41 cellular contexts compared by ENCODE assay signal in genomic region chr3:51557993-51558392, GRCh38.
"Had no signal": no experiment of that assay in that cellular context is flagged by ENCODE, and none has a peak within 500 bp of the region (broad histone marks: within the 10 kb centered on the region; RNA-seq: fewer than 3 reads in every experiment).

No MANE protein-coding gene starts in this region.

- H3K9me3 ChIP-seq: adrenal gland, ascending aorta, body of pancreas, breast epithelium had no signal

- H3K36me3 Mint-ChIP-seq: activated naive CD8-positive, alpha-beta T cell had no signal

- H3K36me3 ChIP-seq: brain microvascular endothelial cell, breast epithelium had no signal

- ATAC-seq: activated naive CD4-positive, alpha-beta T cell treated with anti-CD3 and anti-CD28 coated beads, Interleukin-2, amount 50 U/mL, for 72 hours; activated naive CD8-positive, alpha-beta T cell treated with anti-CD3 and anti-CD28 coated beads, Interleukin-2, amount 50 U/mL, for 24 hours; activated T-cell treated with anti-CD3 and anti-CD28 coated beads, Interleukin-2, amount 50 U/mL, for 4 hours; activated T-cell treated with anti-CD3 and anti-CD28 coated beads, Interleukin-2, amount 50 U/mL, for 72 hours; activated T-helper 17 cell treated with anti-CD3 and anti-CD28 coated beads, Interleukin-2, amount 50 U/mL, for 72 hours; body of pancreas had no signal

- H3K4me1 Mint-ChIP-seq: activated naive CD4-positive, alpha-beta T cell treated with anti-CD3 and anti-CD28 coated beads, Interleukin-2, amount 10 ng/mL, durations not matched to agents 7 days and 5 days; activated naive CD8-positive, alpha-beta T cell treated with anti-CD3 and anti-CD28 coated beads, Interleukin-2, amount 10 ng/mL, durations not matched to agents 7 days and 5 days had no signal

- H3K4me3 Mint-ChIP-seq: activated naive CD4-positive, alpha-beta T cell treated with anti-CD3 and anti-CD28 coated beads for 36 hours; activated naive CD4-positive, alpha-beta T cell treated with anti-CD3 and anti-CD28 coated beads, Interleukin-2, amount 10 ng/mL, durations not matched to agents 7 days and 5 days; activated naive CD4-positive, alpha-beta T cell treated with anti-CD3 and anti-CD28 coated beads, Interleukin-2, amount 50 U/mL, for 24 hours; activated naive CD8-positive, alpha-beta T cell; activated naive CD8-positive, alpha-beta T cell treated with anti-CD3 and anti-CD28 coated beads for 36 hours; activated naive CD8-positive, alpha-beta T cell treated with anti-CD3 and anti-CD28 coated beads, Interleukin-2, amount 10 ng/mL, durations not matched to agents 7 days and 5 days; activated naive CD8-positive, alpha-beta T cell treated with anti-CD3 and anti-CD28 coated beads, Interleukin-2, amount 50 U/mL, for 24 hours; activated T-cell treated with anti-CD3 and anti-CD28 coated beads, Interleukin-2, amount 50 U/mL, for 24 hours; activated T-cell treated with anti-CD3 and anti-CD28 coated beads, Interleukin-2, amount 50 U/mL, for 4 hours; activated T-cell treated with anti-CD3 and anti-CD28 coated beads, Interleukin-2, amount 50 U/mL, for 72 hours; activated T-helper 1 cell treated with anti-CD3 and anti-CD28 coated beads, Interleukin-12 subunit alpha, Interleukin-12 subunit beta, Interleukin-2, Interleukin-4 antibody, amounts not matched to agents 30 ng/mL and 10 ng/mL and 1 ng/mL, durations not matched to agents 14 hours and 24 hours and 36 hours; activated T-helper 17 cell treated with anti-CD3 and anti-CD28 coated beads, Interleukin-2, amount 50 U/mL, for 72 hours; brain; central memory CD8-positive, alpha-beta T cell had no signal

- H3K27ac Mint-ChIP-seq: activated naive CD4-positive, alpha-beta T cell treated with anti-CD3 and anti-CD28 coated beads for 36 hours; activated naive CD4-positive, alpha-beta T cell treated with anti-CD3 and anti-CD28 coated beads, Interleukin-2, amount 10 ng/mL, durations not matched to agents 7 days and 5 days; activated naive CD4-positive, alpha-beta T cell treated with anti-CD3 and anti-CD28 coated beads, Interleukin-2, amount 50 U/mL, for 24 hours; activated naive CD8-positive, alpha-beta T cell; activated naive CD8-positive, alpha-beta T cell treated with anti-CD3 and anti-CD28 coated beads for 36 hours; activated naive CD8-positive, alpha-beta T cell treated with anti-CD3 and anti-CD28 coated beads, Interleukin-2, amount 10 ng/mL, durations not matched to agents 7 days and 5 days; activated naive CD8-positive, alpha-beta T cell treated with anti-CD3 and anti-CD28 coated beads, Interleukin-2, amount 50 U/mL, for 24 hours; activated T-cell treated with anti-CD3 and anti-CD28 coated beads, Interleukin-2, amount 50 U/mL, for 24 hours; activated T-cell treated with anti-CD3 and anti-CD28 coated beads, Interleukin-2, amount 50 U/mL, for 72 hours; activated T-helper 1 cell treated with anti-CD3 and anti-CD28 coated beads, Interleukin-12 subunit alpha, Interleukin-12 subunit beta, Interleukin-2, Interleukin-4 antibody, amounts not matched to agents 30 ng/mL and 10 ng/mL and 1 ng/mL, durations not matched to agents 14 hours and 24 hours and 36 hours; activated T-helper 17 cell treated with anti-CD3 and anti-CD28 coated beads, Interleukin-2, amount 50 U/mL, for 72 hours; activated T-helper 2 cell treated with anti-CD3 and anti-CD28 coated beads, Interferon-gamma antibody, Interleukin-2, Interleukin-4, amounts not matched to agents 10 μg/mL and 5 μg/mL and 100 μg/mL, durations not matched to agents 14 hours and 24 hours and 36 hours; brain had no signal

- H3K27me3 ChIP-seq: adrenal gland, ascending aorta, body of pancreas, brain microvascular endothelial cell, breast epithelium, cardiac muscle cell had no signal

- H3K27ac ChIP-seq: adrenal gland, ascending aorta, body of pancreas, brain microvascular endothelial cell, breast epithelium, cardiac muscle cell had no signal

- FAIRE-seq: astrocyte, bronchial epithelial cell had no signal

- DNase-seq: activated effector memory CD4-positive, alpha-beta T cell treated with anti-CD3 and anti-CD28 coated beads, Interleukin-2, amount 50 U/mL, for 16 hours; activated effector memory CD4-positive, alpha-beta T cell treated with Interleukin-2 at 50 U/mL for 16 hours; activated gamma-delta T cell; activated gamma-delta T cell treated with Interleukin-2 at 50 U/mL for 16 hours; activated naive CD4-positive, alpha-beta T cell; activated naive CD4-positive, alpha-beta T cell treated with anti-CD3 and anti-CD28 coated beads for 36 hours; activated naive CD4-positive, alpha-beta T cell treated with anti-CD3 and anti-CD28 coated beads, Interleukin-2, amount 10 ng/mL, durations not matched to agents 7 days and 5 days; activated naive CD4-positive, alpha-beta T cell treated with anti-CD3 and anti-CD28 coated beads, Interleukin-2, amount 50 U/mL, for 16 hours; activated naive CD4-positive, alpha-beta T cell treated with Interleukin-2 at 50 U/mL for 16 hours; activated naive CD8-positive, alpha-beta T cell treated with anti-CD3 and anti-CD28 coated beads for 36 hours; activated naive CD8-positive, alpha-beta T cell treated with anti-CD3 and anti-CD28 coated beads, Interleukin-2, amount 10 ng/mL, durations not matched to agents 7 days and 5 days; activated naive CD8-positive, alpha-beta T cell treated with anti-CD3 and anti-CD28 coated beads, Interleukin-2, amount 50 U/mL, for 24 hours; activated T-cell treated with anti-CD3 and anti-CD28 coated beads for 4 hours; activated T-cell treated with anti-CD3 and anti-CD28 coated beads, Interleukin-2, amount 50 U/mL, for 1 hour; activated T-cell treated with anti-CD3 and anti-CD28 coated beads, Interleukin-2, amount 50 U/mL, for 24 hours; activated T-cell treated with anti-CD3 and anti-CD28 coated beads, Interleukin-2, amount 50 U/mL, for 4 hours; activated T-cell treated with anti-CD3 and anti-CD28 coated beads, Interleukin-2, amount 50 U/mL, for 48 hours; activated T-cell treated with anti-CD3 and anti-CD28 coated beads, Interleukin-2, amount 50 U/mL, for 72 hours; amniotic stem cell; amygdala; anterior cingulate cortex; aorta; body of pancreas; brain microvascular endothelial cell; caudate nucleus; central memory CD4-positive, alpha-beta T cell; cerebellar nuclear complex had no signal

- H3K27me3 Mint-ChIP-seq: activated naive CD4-positive, alpha-beta T cell treated with anti-CD3 and anti-CD28 coated beads, Interleukin-2, amount 10 ng/mL, durations not matched to agents 7 days and 5 days; activated naive CD4-positive, alpha-beta T cell treated with anti-CD3 and anti-CD28 coated beads, Interleukin-2, amount 50 U/mL, for 24 hours; activated naive CD8-positive, alpha-beta T cell; activated naive CD8-positive, alpha-beta T cell treated with anti-CD3 and anti-CD28 coated beads for 36 hours; activated naive CD8-positive, alpha-beta T cell treated with anti-CD3 and anti-CD28 coated beads, Interleukin-2, amount 10 ng/mL, durations not matched to agents 7 days and 5 days; activated naive CD8-positive, alpha-beta T cell treated with anti-CD3 and anti-CD28 coated beads, Interleukin-2, amount 50 U/mL, for 24 hours; activated T-cell treated with anti-CD3 and anti-CD28 coated beads, Interleukin-2, amount 50 U/mL, for 24 hours; activated T-helper 17 cell treated with anti-CD3 and anti-CD28 coated beads, Interleukin-2, amount 50 U/mL, for 72 hours; central memory CD8-positive, alpha-beta T cell had no signal

- H3K9me3 Mint-ChIP-seq: activated naive CD4-positive, alpha-beta T cell treated with anti-CD3 and anti-CD28 coated beads for 36 hours; activated naive CD4-positive, alpha-beta T cell treated with anti-CD3 and anti-CD28 coated beads, Interleukin-2, amount 10 ng/mL, durations not matched to agents 7 days and 5 days; activated naive CD4-positive, alpha-beta T cell treated with anti-CD3 and anti-CD28 coated beads, Interleukin-2, amount 50 U/mL, for 24 hours; activated naive CD4-positive, alpha-beta T cell treated with anti-CD3 and anti-CD28 coated beads, Interleukin-2, amount 50 U/mL, for 72 hours; activated naive CD8-positive, alpha-beta T cell treated with anti-CD3 and anti-CD28 coated beads for 36 hours; activated naive CD8-positive, alpha-beta T cell treated with anti-CD3 and anti-CD28 coated beads, Interleukin-2, amount 10 ng/mL, durations not matched to agents 7 days and 5 days; activated naive CD8-positive, alpha-beta T cell treated with anti-CD3 and anti-CD28 coated beads, Interleukin-2, amount 50 U/mL, for 24 hours; activated T-cell treated with anti-CD3 and anti-CD28 coated beads, Interleukin-2, amount 50 U/mL, for 24 hours; activated T-cell treated with anti-CD3 and anti-CD28 coated beads, Interleukin-2, amount 50 U/mL, for 4 hours; activated T-cell treated with anti-CD3 and anti-CD28 coated beads, Interleukin-2, amount 50 U/mL, for 72 hours; activated T-helper 1 cell treated with anti-CD3 and anti-CD28 coated beads, Interleukin-12 subunit alpha, Interleukin-12 subunit beta, Interleukin-2, Interleukin-4 antibody, amounts not matched to agents 30 ng/mL and 10 ng/mL and 1 ng/mL, durations not matched to agents 14 hours and 24 hours and 36 hours; activated T-helper 17 cell treated with anti-CD3 and anti-CD28 coated beads, Interleukin-2, amount 50 U/mL, for 72 hours; activated T-helper 2 cell treated with anti-CD3 and anti-CD28 coated beads, Interferon-gamma antibody, Interleukin-2, Interleukin-4, amounts not matched to agents 10 μg/mL and 5 μg/mL and 100 μg/mL, durations not matched to agents 14 hours and 24 hours and 36 hours; brain; central memory CD8-positive, alpha-beta T cell had no signal

- H3K4me3 ChIP-seq: adrenal gland, ascending aorta, body of pancreas, breast epithelium, cardiac muscle cell had no signal

- H3K4me1 ChIP-seq: ascending aorta, body of pancreas, breast epithelium had no signal
